ENCODE assay signal across 8 cellular contexts in genomic region chr17:1123397-1124237, GRCh38. TPM values are rescaled to one million over a fixed set of nuclear protein-coding genes. Genes with fewer than 3 reads are reported as not detected.
DNase-seq lines count a peak whose midpoint lies in the region; FAIRE-seq and TF ChIP-seq lines count a peak whose summit lies in the region.

No MANE protein-coding gene starts in this region.

- 12 to 56% (median 35%) methylated on average over 38 to 39 of the region's 39 CpGs for WGBS in small intestine, 3 donors
- 62 to 68% (median 63%) methylated on average over 8 to 39 of the region's 39 CpGs for WGBS in adrenal gland, 4 donors

- in situ Hi-C loops in GM13977 (cut with MboI; ENCODE audit: low pct_unique_long_range_greater_than_20kb, low sequenced_read_pairs, unreplicated experiment) = loop anchor here (25.0 kb wide), 1 partner anchor 214 kb away; no protein-coding TSS in a partner anchor

- H3K9me3 ChIP-seq in small intestine (ENCODE audit: control insufficient read depth, low read depth) (no peaks in the 10 kb centered on the region), adrenal gland (replicated peaks in 1 of 3) (no peaks in the 10 kb centered on the region)

- peak; percentile 2 for DNase-seq in DMS153 treated with DMSO at 0.1 percent for 48 hours (lab: John Stamatoyannopoulos, UW; ENCODE audit: unreplicated experiment)
- DNase-seq in DMS153 (lab: John Stamatoyannopoulos, UW) = no peak
- DNase-seq in NCI-H146 treated with DMSO at 0.1 percent for 48 hours (lab: John Stamatoyannopoulos, UW; ENCODE audit: unreplicated experiment) = peak; percentile 39
- no peak for DNase-seq in coronary artery (ENCODE audit: low spot score)
- DNase-seq in small intestine = no peak
- DNase-seq in A172 (ENCODE audit: low spot score) = no peak
- no peak for DNase-seq in adrenal gland
- no peak for DNase-seq in GM13977 (ENCODE audit: low spot score)

- H3K4me1 ChIP-seq in small intestine (ENCODE audit: control insufficient read depth in 2 of 2, insufficient read depth in 1 of 2, low read depth in 1 of 2, low read length in 1 of 2) = peaks cover 0 to 13% of the 10 kb centered on the region in 2 donors
- peaks cover 11 to 16% of the 10 kb centered on the region in 2 donors for H3K4me1 ChIP-seq in adrenal gland (replicated peaks in 1 of 2)

- intact Hi-C loops in adrenal gland (cut with DNase I) = loop anchor here (2.0 to 5.0 kb wide), 2 partner anchors 63 to 64 kb away; no protein-coding TSS in a partner anchor

- H3K36me3 ChIP-seq in small intestine (ENCODE audit: control insufficient read depth in 2 of 2, insufficient read depth in 2 of 2, low read length in 2 of 2) = no peaks in the 10 kb centered on the region
- no peaks in the 10 kb centered on the region for H3K36me3 ChIP-seq in adrenal gland (replicated peaks in 1 of 2)

- TF ChIP-seq POLR2A in adrenal gland (IDR thresholded peaks at IDR 0.05) = no peak

- H3K27me3 ChIP-seq in small intestine (ENCODE audit: control insufficient read depth in 2 of 2, insufficient read depth in 2 of 2, low read length in 2 of 2) (no peaks in the 10 kb centered on the region), adrenal gland (no peaks in the 10 kb centered on the region)

- peak overlapping the region; percentile 16 for H3K4me3 ChIP-seq in coronary artery
- no peak overlapping the region for H3K4me3 ChIP-seq in small intestine (ENCODE audit: low read depth in 1 of 2, low read length in 2 of 2)
- H3K4me3 ChIP-seq in adrenal gland = no peak overlapping the region

- TF ChIP-seq CTCF in coronary artery (IDR thresholded peaks at IDR 0.05) (no peak), adrenal gland (IDR thresholded peaks at IDR 0.05) (no peak), GM13977 (IDR thresholded peaks at IDR 0.05; ENCODE audit: extremely low read depth, insufficient read depth, missing control alignments) (no peak)

- peak overlapping the region in 1 of 2 donors; percentile 64 for H3K27ac ChIP-seq in coronary artery
- peak overlapping the region; percentile 59 to 86 for H3K27ac ChIP-seq in small intestine (ENCODE audit: low read depth in 1 of 2, low read length in 1 of 2)
- peak overlapping the region in 2 of 5 donors; percentile 65 to 76 for H3K27ac ChIP-seq in adrenal gland

- no peak for FAIRE-seq in small intestine (lab: Jason Lieb, UNC)

RNA-seq across cellular contexts. Expression of gene ABR, which starts 56.2 kb away (rescaled TPM):
- 10 to 100 TPM; 69.8 to 89.2 (median 77.8) TPM for polyA plus RNA-seq in small intestine
- 44.7 and 66.9 TPM in 2 replicates for total RNA-seq in A172 (2014; rRNA removed; shearing (Covaris generic))
- total RNA-seq in adrenal gland = 100 to 1,000 TPM in 6 of 8 donors, 10 to 100 TPM in 2; 84.7 to 131 (median 113) TPM
- polyA plus RNA-seq in adrenal gland = 100 to 1,000 TPM in 1 of 3 donors, 10 to 100 TPM in 2; 46.2 to 152 (median 51.9) TPM

Comparison
In these comparisons a context has a peak if more than half of its experiments do, and no peak if none do; other contexts are left out.
1. DNase-seq: peak in DMS153 treated with DMSO at 0.1 percent for 48 hours (single experiment) and NCI-H146 treated with DMSO at 0.1 percent for 48 hours (single experiment); none in DMS153 (single experiment), coronary artery (single experiment), small intestine (single experiment), A172 (single experiment), adrenal gland (0 of 7) and GM13977 (single experiment).